In the genomic region with DNA sequence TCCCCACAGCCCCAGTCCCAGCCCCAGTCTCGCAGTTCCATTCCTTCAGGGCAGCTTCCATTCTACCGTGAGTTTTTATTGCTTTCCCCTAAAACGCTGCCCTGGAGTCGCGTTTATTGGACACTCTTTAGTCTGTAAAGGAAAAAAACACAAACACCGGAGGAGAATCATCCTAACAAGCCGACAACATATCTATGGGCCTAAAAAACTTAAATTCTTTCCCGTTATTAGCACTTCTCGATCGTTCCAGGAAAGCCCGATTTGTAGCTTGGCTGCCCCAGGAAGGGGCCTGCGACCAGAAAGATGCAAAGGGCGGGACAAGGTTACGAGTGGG, we compare ENCODE assay signal across 8 cellular contexts.
DNase-seq lines count a peak whose midpoint lies in the region; ATAC-seq and TF ChIP-seq lines count a peak whose summit lies in the region.

No MANE protein-coding gene starts in this region.

- H2AFZ ChIP-seq in Karpas-422 (ENCODE audit: low read length) = peak overlapping the region; percentile 91

- no peaks in the 10 kb centered on the region for H3K27me3 ChIP-seq in Karpas-422 (ENCODE audit: low read length)
- peaks cover 3% of the 10 kb centered on the region in 2 donors for H3K27me3 ChIP-seq in duodenal mucosa (ENCODE audit: control insufficient read depth in 1 of 2, insufficient read depth in 2 of 2, low read length in 2 of 2)

- peak; percentile 11 for ATAC-seq in GM18909 (IDR thresholded peaks at IDR 0.05; ENCODE audit: poor library complexity, unreplicated experiment)

- H3K27ac Mint-ChIP-seq in neural crest cell (ENCODE audit: unreplicated experiment) = peak overlapping the region; percentile 92

- TF ChIP-seq CTCF in neural crest cell (conservative IDR thresholded peaks at IDR 0.05) = no peak

- H3K27me3 Mint-ChIP-seq in neural crest cell (ENCODE audit: low read depth) = no peaks in the 10 kb centered on the region

- peaks cover 45% of the 10 kb centered on the region for H3K4me1 Mint-ChIP-seq in neural crest cell

- DNase-seq in Karpas-422 = no peak
- no peak for DNase-seq in neural crest cell (ENCODE audit: low read depth, low spot score)
- DNase-seq in COLO829 (ENCODE audit: low spot score) = no peak
- no peak for DNase-seq in NCI-H345 (lab: John Stamatoyannopoulos, UW)
- DNase-seq in dedifferentiated amniotic fluid mesenchymal stem cell (ENCODE audit: extremely low spot score) = no peak
- no peak for DNase-seq in iPS-NIHi7 (ENCODE audit: extremely low spot score)

- peaks cover 4% of the 10 kb centered on the region for H3K36me3 Mint-ChIP-seq in neural crest cell (ENCODE audit: low read depth)

- H3K9ac ChIP-seq in Karpas-422 (ENCODE audit: low read length) (peak overlapping the region; percentile 65), duodenal mucosa (ENCODE audit: low read depth in 1 of 2, low read length in 2 of 2) (peak overlapping the region; percentile 70 to 76)

- no peaks in the 10 kb centered on the region for H3K79me2 ChIP-seq in Karpas-422 (ENCODE audit: low read length)

- no peak overlapping the region for H3K27ac ChIP-seq in Karpas-422 (ENCODE audit: low read length)
- peak overlapping the region; percentile 35 for H3K27ac ChIP-seq in duodenal mucosa (ENCODE audit: low read depth, low read length)

- H3K4me3 ChIP-seq in Karpas-422 (ENCODE audit: low read length) = peak overlapping the region; percentile 73
- H3K4me3 ChIP-seq in duodenal mucosa (ENCODE audit: low read depth in 1 of 2, low read length in 2 of 2) = peak overlapping the region; percentile 82

- H3K4me1 ChIP-seq in Karpas-422 (ENCODE audit: low read length) = peaks cover 13% of the 10 kb centered on the region
- peaks cover 0 to 12% of the 10 kb centered on the region in 2 donors for H3K4me1 ChIP-seq in duodenal mucosa (ENCODE audit: control insufficient read depth in 1 of 2, insufficient read depth in 2 of 2, low read length in 2 of 2)

- H4K20me1 ChIP-seq in Karpas-422 (ENCODE audit: insufficient read depth, low read depth, low read length) = no peaks in the 10 kb centered on the region

- H3K4me2 ChIP-seq in Karpas-422 (ENCODE audit: low read depth, low read length, poor library complexity, severe bottlenecking) = peak overlapping the region; percentile 78

- peak overlapping the region; percentile 84 for H3K4me3 Mint-ChIP-seq in neural crest cell

- no peaks in the 10 kb centered on the region for H3K9me3 ChIP-seq in Karpas-422 (ENCODE audit: low read length)
- no peaks in the 10 kb centered on the region for H3K9me3 ChIP-seq in duodenal mucosa (ENCODE audit: control insufficient read depth in 1 of 2, low read length in 2 of 2)

- no peaks in the 10 kb centered on the region for H3K9me2 ChIP-seq in Karpas-422 (replicated peaks; ENCODE audit: insufficient read depth, low read length)

- H3K36me3 ChIP-seq in Karpas-422 (ENCODE audit: insufficient read depth, low read length) = no peaks in the 10 kb centered on the region
- H3K36me3 ChIP-seq in duodenal mucosa (ENCODE audit: control insufficient read depth in 1 of 2, insufficient read depth in 2 of 2, low read length in 2 of 2) = peaks cover 0 to 4% of the 10 kb centered on the region in 2 donors

- no peaks in the 10 kb centered on the region for H3K9me3 Mint-ChIP-seq in neural crest cell
